Comparison of ENCODE assay signal across 1 cellular context in genomic region chr6:33706136-33706725, GRCh38.
TF ChIP-seq lines count a peak whose summit lies in the region.

No MANE protein-coding gene starts in this region.

TF ChIP-seq in HepG2, 621 proteins besides CTCF, POLR2A, EP300 and RAD21:
- TF ChIP-seq JUN (CRISPR knock-in tag; IDR thresholded peaks at IDR 0.05), result no peak
- 0 out of 2 replicates have a peak, but pooled peaks have one; percentile 23 for TF ChIP-seq THAP7 (CRISPR knock-in tag; IDR thresholded peaks at IDR 0.05)
- peak; percentile 38; the same call in 1 of the 2 replicates for TF ChIP-seq KDM2A (CRISPR knock-in tag; IDR thresholded peaks at IDR 0.05; ENCODE audit: borderline replicate concordance, low read depth)
- no peak for TF ChIP-seq ZNF460 (CRISPR knock-in tag; IDR thresholded peaks at IDR 0.05; ENCODE audit: borderline replicate concordance)
